ENCODE assay signal across 17 cellular contexts in genomic region chr2:15112216-15112615, GRCh38.
DNase-seq lines count a peak whose midpoint lies in the region; ATAC-seq, FAIRE-seq and TF ChIP-seq lines count a peak whose summit lies in the region.
"Had no signal": no experiment of that assay in that cellular context is flagged by ENCODE, and none has a peak within 500 bp of the region (broad histone marks: within the 10 kb centered on the region; RNA-seq: fewer than 3 reads in every experiment).

No MANE protein-coding gene starts in this region.

- H3K9me3 ChIP-seq in HepG2 (ENCODE audit: low read length) (peaks cover 42% of the 10 kb centered on the region), right lobe of liver (no peaks in the 10 kb centered on the region), adipocyte (ENCODE audit: control insufficient read depth, low read length) (peaks cover 52% of the 10 kb centered on the region)

- no peak overlapping the region for H2AFZ ChIP-seq in HepG2 (ENCODE audit: low read length)

- H3K4me2 ChIP-seq in HepG2 (ENCODE audit: low read depth, low read length): no peak overlapping the region
- H3K4me2 ChIP-seq: BLaER1 treated with 17β-estradiol and CSF1 and Interleukin-3, amounts not matched to agents 10 nM and 100 nM had no signal

- H3K36me3 ChIP-seq in HepG2 (replicated peaks in 1 of 2; ENCODE audit: control insufficient read depth in 1 of 2, insufficient read depth in 2 of 2, low read length in 2 of 2) (no peaks in the 10 kb centered on the region), right lobe of liver (no peaks in the 10 kb centered on the region), adipocyte (ENCODE audit: control insufficient read depth, insufficient read depth, low read length, severe bottlenecking) (no peaks in the 10 kb centered on the region)
- H3K36me3 ChIP-seq: BLaER1 treated with 17β-estradiol and CSF1 and Interleukin-3, amounts not matched to agents 10 nM and 100 nM; gastrocnemius medialis had no signal

- no peak overlapping the region for H3K4me3 Mint-ChIP-seq in stimulated activated effector memory CD8-positive, alpha-beta T cell treated with anti-CD3 and anti-CD28 coated beads, Interleukin-12 subunit alpha, Interleukin-12 subunit beta, amount 100 ng/mL, for 72 hours
- H3K4me3 Mint-ChIP-seq: naive thymus-derived CD4-positive, alpha-beta T cell had no signal

- no peaks in the 10 kb centered on the region for H3K79me2 ChIP-seq in HepG2 (ENCODE audit: insufficient read depth, low read length)

- H3K9ac ChIP-seq in HepG2 (ENCODE audit: insufficient read depth, low read depth, low read length): no peak overlapping the region
- H3K9ac ChIP-seq in adipocyte (ENCODE audit: low read length): no peak overlapping the region
- H3K9ac ChIP-seq: BLaER1 treated with 17β-estradiol and CSF1 and Interleukin-3, amounts not matched to agents 10 nM and 100 nM had no signal

- H3K4me1 Mint-ChIP-seq in stimulated activated effector memory CD8-positive, alpha-beta T cell treated with anti-CD3 and anti-CD28 coated beads, Interleukin-12 subunit alpha, Interleukin-12 subunit beta, amount 100 ng/mL, for 72 hours: no peaks in the 10 kb centered on the region
- H3K4me1 Mint-ChIP-seq: naive thymus-derived CD4-positive, alpha-beta T cell had no signal

- in situ Hi-C loops in HepG2 (cut with HindIII; ENCODE audit: extremely low pct_ligation_motif_present, low pct_unique_long_range_greater_than_20kb): no loop called here

- intact Hi-C loops in HepG2 (cut with micrococcal nuclease; ENCODE audit: unreplicated experiment): no loop called here
- intact Hi-C loops in right lobe of liver (cut with DNase I): no loop called here

- no peak for TF ChIP-seq CTCF in HepG2 (CRISPR knock-in tag; IDR thresholded peaks at IDR 0.05)
- no peak for TF ChIP-seq CTCF in right lobe of liver (IDR thresholded peaks at IDR 0.05)
- no peak for TF ChIP-seq CTCF in fibroblast of villous mesenchyme (IDR thresholded peaks at IDR 0.05; ENCODE audit: insufficient read depth, low read depth, low read length)

- H3K4me1 ChIP-seq in HepG2 (ENCODE audit: insufficient read depth, low read length) (no peaks in the 10 kb centered on the region), right lobe of liver (no peaks in the 10 kb centered on the region), adipocyte (ENCODE audit: control insufficient read depth, insufficient read depth, low read length) (peaks cover 2% of the 10 kb centered on the region)
- H3K4me1 ChIP-seq: gastrocnemius medialis had no signal

- no peaks in the 10 kb centered on the region for H4K20me1 ChIP-seq in HepG2 (ENCODE audit: insufficient read depth, low read length)
- H4K20me1 ChIP-seq: BLaER1 treated with 17β-estradiol and CSF1 and Interleukin-3, amounts not matched to agents 10 nM and 100 nM had no signal

- TF ChIP-seq POLR2A in HepG2 (IDR thresholded peaks at IDR 0.05; ENCODE audit: insufficient read depth in 1 of 2, low read depth in 2 of 2, low read length in 2 of 2) (no peak), right lobe of liver (IDR thresholded peaks at IDR 0.05) (no peak)

- H3K27ac Mint-ChIP-seq in stimulated activated effector memory CD8-positive, alpha-beta T cell treated with anti-CD3 and anti-CD28 coated beads, Interleukin-12 subunit alpha, Interleukin-12 subunit beta, amount 100 ng/mL, for 72 hours: no peak overlapping the region
- H3K27ac Mint-ChIP-seq: naive thymus-derived CD4-positive, alpha-beta T cell had no signal

- DNase-seq in HepG2 (ENCODE audit: low spot score) (no peak), right lobe of liver (no peak), adipocyte (ENCODE audit: low read depth) (peak; percentile 38), fibroblast of villous mesenchyme (ENCODE audit: low read depth) (peak; percentile 48), GM19240 (ENCODE audit: insufficient read length, low spot score) (no peak)
- no peak for DNase-seq in stimulated activated effector memory CD8-positive, alpha-beta T cell treated with anti-CD3 and anti-CD28 coated beads, Interleukin-12 subunit alpha, Interleukin-12 subunit beta, amount 100 ng/mL, for 72 hours (ENCODE audit: low spot score in 2 of 2)
- no peak for DNase-seq in activated CD4-positive, alpha-beta T cell treated with anti-CD3 and anti-CD28 coated beads, Interleukin-2, amount 50 U/mL, for 48 hours
- DNase-seq: activated CD4-positive, alpha-beta T cell treated with anti-CD3 and anti-CD28 coated beads, Interleukin-2, amount 50 U/mL, for 4 hours; activated gamma-delta T cell; gastrocnemius medialis; kidney glomerular epithelial cell; NCI-H2029 treated with DMSO at 0.1 percent for 48 hours; small intestine had no signal

- CTCF ChIA-PET in HepG2 (lab: Yijun Ruan, JAX; ENCODE audit: low intra/inter-chr PET ratio, low total read pairs): no interaction called here

- TF ChIP-seq EP300 in HepG2 (IDR thresholded peaks at IDR 0.05; ENCODE audit: low read depth in 2 of 2, low read length in 2 of 2) (no peak), HepG2 (CRISPR knock-in tag; IDR thresholded peaks at IDR 0.05; ENCODE audit: borderline replicate concordance) (no peak)

- H3K27ac ChIP-seq in HepG2 (ENCODE audit: extremely low read length, insufficient read depth, low read length): no peak overlapping the region
- H3K27ac ChIP-seq in right lobe of liver: no peak overlapping the region
- H3K27ac ChIP-seq: BLaER1 treated with 17β-estradiol and CSF1 and Interleukin-3, amounts not matched to agents 10 nM and 100 nM; gastrocnemius medialis; RWPE1 had no signal

- WGBS in HepG2 (ENCODE audit: low lambda C conversion rate): 34% methylated on average over 1 of the region's 1 CpG
- 93% methylated on average over 1 of the region's 1 CpG for WGBS in right lobe of liver (ENCODE audit: insufficient coverage, low coverage, low lambda C conversion rate, missing lambda C conversion rate)

- no peak overlapping the region for H3K4me3 ChIP-seq in HepG2 (replicated peaks in 1 of 3; ENCODE audit: insufficient read depth in 1 of 3, low read depth in 2 of 3, low read length in 3 of 3)
- H3K4me3 ChIP-seq in right lobe of liver: no peak overlapping the region
- H3K4me3 ChIP-seq in adipocyte (ENCODE audit: low read length): no peak overlapping the region
- H3K4me3 ChIP-seq in fibroblast of villous mesenchyme (ENCODE audit: low read depth, low read length): no peak overlapping the region
- H3K4me3 ChIP-seq: BLaER1 treated with 17β-estradiol and CSF1 and Interleukin-3, amounts not matched to agents 10 nM and 100 nM had no signal

- peaks cover 15% of the 10 kb centered on the region for H3K9me3 Mint-ChIP-seq in stimulated activated effector memory CD8-positive, alpha-beta T cell treated with anti-CD3 and anti-CD28 coated beads, Interleukin-12 subunit alpha, Interleukin-12 subunit beta, amount 100 ng/mL, for 72 hours

- no peak for TF ChIP-seq RAD21 in HepG2 (CRISPR knock-in tag; IDR thresholded peaks at IDR 0.05)

- POLR2A ChIA-PET in HepG2 (lab: Yijun Ruan, JAX): no interaction called here

- peaks cover 6% of the 10 kb centered on the region for H3K36me3 Mint-ChIP-seq in stimulated activated effector memory CD8-positive, alpha-beta T cell treated with anti-CD3 and anti-CD28 coated beads, Interleukin-12 subunit alpha, Interleukin-12 subunit beta, amount 100 ng/mL, for 72 hours

- BruUV-seq in HepG2 (replicated peaks; lab: Mats Ljungman, UMichigan): no TSS peak

- no peak for ATAC-seq in HepG2
- no peak for ATAC-seq in right lobe of liver
- ATAC-seq in stimulated activated effector memory CD8-positive, alpha-beta T cell treated with anti-CD3 and anti-CD28 coated beads, Interleukin-12 subunit alpha, Interleukin-12 subunit beta, amount 100 ng/mL, for 72 hours: no peak
- no peak for ATAC-seq in HG03571 (IDR thresholded peaks at IDR 0.05; ENCODE audit: unreplicated experiment)
- ATAC-seq: gastrocnemius medialis; naive thymus-derived CD4-positive, alpha-beta T cell had no signal

- no peak for FAIRE-seq in HepG2 (lab: Jason Lieb, UNC)

- H3K27me3 ChIP-seq in HepG2 (ENCODE audit: control insufficient read depth in 1 of 2, insufficient read depth in 2 of 2, low read length in 2 of 2) (peaks cover 0 to under 1% of the 10 kb centered on the region in 2 experiments; a peak in 1 of 5 replicates), right lobe of liver (no peaks in the 10 kb centered on the region), adipocyte (replicated peaks; ENCODE audit: control insufficient read depth, insufficient read depth, low read length) (no peaks in the 10 kb centered on the region)
- H3K27me3 ChIP-seq: BLaER1 treated with 17β-estradiol and CSF1 and Interleukin-3, amounts not matched to agents 10 nM and 100 nM; gastrocnemius medialis had no signal

TF ChIP-seq in HepG2, 621 proteins besides CTCF, POLR2A, EP300 and RAD21 (continues in another document):
- TF ChIP-seq DPF2 (CRISPR knock-in tag; IDR thresholded peaks at IDR 0.05; ENCODE audit: borderline replicate concordance, low read depth) (no peak), RARG (CRISPR knock-in tag; IDR thresholded peaks at IDR 0.05; ENCODE audit: low read depth) (no peak), ZNF280D (CRISPR knock-in tag; IDR thresholded peaks at IDR 0.05) (peak; percentile 57; the same call in 1 of the 2 replicates), ZNF605 (CRISPR knock-in tag; IDR thresholded peaks at IDR 0.05) (no peak), KLF13 (CRISPR knock-in tag; IDR thresholded peaks at IDR 0.05) (no peak), MYNN (CRISPR knock-in tag; IDR thresholded peaks at IDR 0.05; ENCODE audit: low read depth) (no peak)

Comparison
In these comparisons a context has a peak if more than half of its experiments do, and no peak if none do; other contexts are left out.
1. DNase-seq: peak in adipocyte (single experiment) and fibroblast of villous mesenchyme (single experiment); none in HepG2 (single experiment), right lobe of liver (0 of 3), stimulated activated effector memory CD8-positive, alpha-beta T cell treated with anti-CD3 and anti-CD28 coated beads, Interleukin-12 subunit alpha, Interleukin-12 subunit beta, amount 100 ng/mL, for 72 hours (0 of 2), GM19240 (single experiment) and activated CD4-positive, alpha-beta T cell treated with anti-CD3 and anti-CD28 coated beads, Interleukin-2, amount 50 U/mL, for 48 hours (0 of 2).